Comparison of ENCODE assay signal across 17 cellular contexts in genomic region chr1:243667591-243667990, GRCh38.
DNase-seq lines count a peak whose midpoint lies in the region; ATAC-seq and TF ChIP-seq lines count a peak whose summit lies in the region.
"Had no signal": no experiment of that assay in that cellular context is flagged by ENCODE, and none has a peak within 500 bp of the region (broad histone marks: within the 10 kb centered on the region; RNA-seq: fewer than 3 reads in every experiment).

No MANE protein-coding gene starts in this region.

- H3K27ac Mint-ChIP-seq in GM23338: no peak overlapping the region
- H3K27ac Mint-ChIP-seq in naive B cell: peak overlapping the region in 5 of 6 donors; percentile 1 to 97 (median 76)
- H3K27ac Mint-ChIP-seq: activated CD4-positive, alpha-beta T cell treated with anti-CD3 and anti-CD28 coated beads, Interleukin-2, amount 10 ng/mL, durations not matched to agents 7 days and 5 days; T-helper 1 cell treated with Interleukin-12 subunit alpha and Interleukin-12 subunit beta and Interleukin-4 antibody, amounts not matched to agents 30 μg/mL and 1 μg/mL, for 36 hours had no signal

- TF ChIP-seq CTCF in GM23338 (conservative IDR thresholded peaks at IDR 0.05; ENCODE audit: low read depth in 2 of 2) (no peak), esophagus squamous epithelium (IDR thresholded peaks at IDR 0.05) (no peak), esophagus muscularis mucosa (IDR thresholded peaks at IDR 0.05) (no peak)

- no peaks in the 10 kb centered on the region for H3K79me2 ChIP-seq in GM23338 (replicated peaks; ENCODE audit: insufficient read depth)

- H3K27ac ChIP-seq in GM23338 (ENCODE audit: low read depth): no peak overlapping the region
- no peak overlapping the region for H3K27ac ChIP-seq in esophagus squamous epithelium
- no peak overlapping the region for H3K27ac ChIP-seq in esophagus muscularis mucosa (replicated peaks in 1 of 4)
- H3K27ac ChIP-seq: breast epithelium, C4-2B, left lung, skin epidermis, thyroid gland had no signal

- TF ChIP-seq POLR2A in esophagus squamous epithelium (IDR thresholded peaks at IDR 0.05) (no peak), esophagus muscularis mucosa (IDR thresholded peaks at IDR 0.05; ENCODE audit: low read depth) (no peak)

- no peaks in the 10 kb centered on the region for H3K27me3 ChIP-seq in GM23338 (ENCODE audit: insufficient read depth)
- no peaks in the 10 kb centered on the region for H3K27me3 ChIP-seq in esophagus squamous epithelium
- no peaks in the 10 kb centered on the region for H3K27me3 ChIP-seq in esophagus muscularis mucosa
- H3K27me3 ChIP-seq: breast epithelium, left lung, thyroid gland had no signal

- peaks cover 4% of the 10 kb centered on the region for H3K36me3 Mint-ChIP-seq in GM23338 (ENCODE audit: low read depth)
- H3K36me3 Mint-ChIP-seq in naive B cell: peaks cover 17% of the 10 kb centered on the region in 2 donors

- TF ChIP-seq EP300 in esophagus muscularis mucosa (IDR thresholded peaks at IDR 0.05): no peak

- H3K36me3 ChIP-seq in GM23338 (ENCODE audit: insufficient read depth): no peaks in the 10 kb centered on the region
- no peaks in the 10 kb centered on the region for H3K36me3 ChIP-seq in esophagus squamous epithelium
- peaks cover 0 to 8% (median 0%) of the 10 kb centered on the region in 4 donors for H3K36me3 ChIP-seq in esophagus muscularis mucosa
- H3K36me3 ChIP-seq: breast epithelium, thyroid gland had no signal

- no peaks in the 10 kb centered on the region for H3K9me2 ChIP-seq in GM23338 (ENCODE audit: insufficient read depth)

- H3K4me3 ChIP-seq in GM23338 (no peak overlapping the region), esophagus squamous epithelium (no peak overlapping the region), esophagus muscularis mucosa (no peak overlapping the region)
- H3K4me3 ChIP-seq: breast epithelium, left lung, skin epidermis, thyroid gland had no signal

- H3K4me3 Mint-ChIP-seq in GM23338 (no peak overlapping the region), naive B cell (no peak overlapping the region)
- H3K4me3 Mint-ChIP-seq: activated CD4-positive, alpha-beta T cell treated with anti-CD3 and anti-CD28 coated beads, Interleukin-2, amount 10 ng/mL, durations not matched to agents 7 days and 5 days; T-helper 1 cell treated with Interleukin-12 subunit alpha and Interleukin-12 subunit beta and Interleukin-4 antibody, amounts not matched to agents 30 μg/mL and 1 μg/mL, for 36 hours had no signal

- DNase-seq in GM23338 (ENCODE audit: low spot score) (peak; percentile 21), naive B cell (no peak), NCI-H82 treated with DMSO at 0.1 percent for 48 hours (lab: John Stamatoyannopoulos, UW; ENCODE audit: unreplicated experiment) (no peak), A172 (ENCODE audit: low spot score) (no peak), esophagus squamous epithelium (lab: John Stamatoyannopoulos, UW) (no peak), esophagus muscularis mucosa (ENCODE audit: extremely low spot score) (no peak)
- DNase-seq: activated CD4-positive, alpha-beta T cell treated with anti-CD3 and anti-CD28 coated beads, Interleukin-2, amount 10 ng/mL, durations not matched to agents 7 days and 5 days; activated effector memory CD4-positive, alpha-beta T cell treated with anti-CD3 and anti-CD28 coated beads, Interleukin-2, amount 50 U/mL, for 16 hours; left lung; thyroid gland had no signal

- H3F3A ChIP-seq in GM23338 (replicated peaks; ENCODE audit: low read depth): no peaks in the 10 kb centered on the region

- intact Hi-C loops in esophagus squamous epithelium (cut with DNase I): no loop called here
- intact Hi-C loops in esophagus muscularis mucosa (cut with DNase I): no loop called here

- H3K4me1 ChIP-seq in GM23338 (ENCODE audit: insufficient read depth): no peaks in the 10 kb centered on the region
- H3K4me1 ChIP-seq in esophagus squamous epithelium: no peaks in the 10 kb centered on the region
- H3K4me1 ChIP-seq in esophagus muscularis mucosa: peaks cover 0 to 3% (median 0%) of the 10 kb centered on the region in 4 donors
- H3K4me1 ChIP-seq: breast epithelium, left lung had no signal

- H3K9me3 ChIP-seq in esophagus squamous epithelium (no peaks in the 10 kb centered on the region), esophagus muscularis mucosa (no peaks in the 10 kb centered on the region)
- H3K9me3 ChIP-seq: breast epithelium, left lung, thyroid gland had no signal

- ATAC-seq in GM18873 (IDR thresholded peaks at IDR 0.05; ENCODE audit: low FRiP score, unreplicated experiment) (peak; percentile 58), GM23338 (peak; percentile 73), HG03521 (IDR thresholded peaks at IDR 0.05; ENCODE audit: unreplicated experiment) (peak; percentile 72), naive B cell (ENCODE audit: low read depth in 2 of 2) (no peak)
- ATAC-seq: left lung, Panc1 had no signal

- WGBS in esophagus squamous epithelium, 2 donors: 81 to 87% methylated on average over 2 of the region's 2 CpGs
- 84% methylated on average over 2 of the region's 2 CpGs for WGBS in esophagus muscularis mucosa

- H3K4me2 ChIP-seq in GM23338: no peak overlapping the region

- H3K27me3 Mint-ChIP-seq in GM23338 (ENCODE audit: insufficient read depth, low read depth, poor library complexity) (no peaks in the 10 kb centered on the region), naive B cell (no peaks in the 10 kb centered on the region)
- H3K27me3 Mint-ChIP-seq: activated CD4-positive, alpha-beta T cell treated with anti-CD3 and anti-CD28 coated beads, Interleukin-2, amount 10 ng/mL, durations not matched to agents 7 days and 5 days had no signal

- H3K9me3 Mint-ChIP-seq in GM23338 (no peaks in the 10 kb centered on the region), naive B cell (no peaks in the 10 kb centered on the region)
- H3K9me3 Mint-ChIP-seq: T-helper 1 cell treated with Interleukin-12 subunit alpha and Interleukin-12 subunit beta and Interleukin-4 antibody, amounts not matched to agents 30 μg/mL and 1 μg/mL, for 36 hours had no signal

- no peak overlapping the region for H2AFZ ChIP-seq in GM23338

- peaks cover 9% of the 10 kb centered on the region for H3K4me1 Mint-ChIP-seq in GM23338
- peaks cover 5 to 22% (median 6%) of the 10 kb centered on the region in 3 donors for H3K4me1 Mint-ChIP-seq in naive B cell
- H3K4me1 Mint-ChIP-seq: activated CD4-positive, alpha-beta T cell treated with anti-CD3 and anti-CD28 coated beads, Interleukin-2, amount 10 ng/mL, durations not matched to agents 7 days and 5 days had no signal

- no peaks in the 10 kb centered on the region for H4K20me1 ChIP-seq in GM23338 (replicated peaks; ENCODE audit: insufficient read depth)

TF ChIP-seq in GM23338, 12 proteins besides CTCF, POLR2A, EP300 and RAD21 (continues in another document):
- TF ChIP-seq JUNB (IDR thresholded peaks at IDR 0.05; ENCODE audit: unreplicated experiment) (no peak), ZNF331 (CRISPR knock-in tag; IDR thresholded peaks at IDR 0.05; ENCODE audit: low read depth) (no peak), STAT1 (IDR thresholded peaks at IDR 0.05; ENCODE audit: unreplicated experiment) (no peak), REST (IDR thresholded peaks at IDR 0.05; ENCODE audit: unreplicated experiment) (no peak)

Comparison
In these comparisons a context has a peak if more than half of its experiments do, and no peak if none do; other contexts are left out.
1. ATAC-seq: peak in GM18873 (single experiment), GM23338 (single experiment) and HG03521 (single experiment); none in naive B cell (0 of 2).